8 cellular contexts compared by ENCODE assay signal in the genomic region with DNA sequence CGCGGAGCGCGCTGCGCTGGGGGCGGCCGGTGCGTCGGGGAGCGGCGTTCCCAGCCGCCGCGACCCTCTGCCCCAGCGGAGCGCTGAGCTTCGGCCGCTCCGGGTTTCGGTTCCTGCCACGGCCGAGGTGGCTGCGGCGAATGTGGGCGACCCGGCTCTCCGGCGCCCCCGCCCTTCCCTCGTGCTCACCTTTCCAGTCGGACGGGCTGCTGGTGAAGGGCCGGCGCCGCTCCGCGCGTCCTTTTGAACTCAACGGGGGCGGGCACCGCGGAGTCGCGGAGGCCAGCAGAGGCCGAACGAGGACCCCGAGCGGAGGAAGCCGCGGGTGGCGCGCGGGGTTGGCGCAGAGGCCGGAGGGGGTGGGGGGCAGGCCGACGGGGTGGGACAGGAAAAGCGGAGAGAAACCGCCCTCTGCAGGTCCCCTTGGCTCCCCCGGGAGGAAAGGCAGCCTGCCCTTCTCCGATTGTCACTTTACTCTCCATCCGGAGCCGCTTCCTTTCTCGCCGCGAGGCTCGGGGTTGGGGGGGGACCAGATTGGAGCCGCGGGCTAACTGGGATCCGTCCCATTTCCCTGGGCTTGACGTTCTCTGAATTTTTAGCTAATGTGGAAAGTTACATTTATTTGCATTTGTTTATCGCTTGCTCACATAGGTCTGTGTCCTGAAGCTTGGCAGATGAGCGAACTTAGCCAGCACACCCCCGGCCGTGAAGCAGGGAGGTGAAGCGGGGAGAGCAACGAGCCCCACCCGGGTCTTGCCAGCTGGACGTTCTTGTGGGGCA. TPM values are rescaled to one million over a fixed set of nuclear protein-coding genes. Genes with fewer than 3 reads are reported as not detected.
DNase-seq lines count a peak whose midpoint lies in the region; ATAC-seq and TF ChIP-seq lines count a peak whose summit lies in the region.

A gene with protein sequence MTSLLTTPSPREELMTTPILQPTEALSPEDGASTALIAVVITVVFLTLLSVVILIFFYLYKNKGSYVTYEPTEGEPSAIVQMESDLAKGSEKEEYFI (minus strand): TSS at position 349 of the 780 bp plus-strand sequence. CDS start 1,137 bp downstream, outside the sequence.

- no peak within 1 kb of the TSS for H4K8ac ChIP-seq in neuronal stem cell (ENCODE audit: low read depth, low read length)

- ATAC-seq in GM18861 (IDR thresholded peaks at IDR 0.05; ENCODE audit: unreplicated experiment) = peak; percentile 63
- ATAC-seq in HG03103 (IDR thresholded peaks at IDR 0.05; ENCODE audit: low read depth, unreplicated experiment) = peak; percentile 67
- ATAC-seq in foreskin keratinocyte = peak; percentile 61

- no peak within 1 kb of the TSS for H3K14ac ChIP-seq in neuronal stem cell (ENCODE audit: low read length)

- peak within 1 kb of the TSS; percentile 92 for H3K9ac ChIP-seq in NT2/D1 (ENCODE audit: insufficient read length, low read depth)
- peak within 1 kb of the TSS; percentile 82 for H3K9ac ChIP-seq in neuronal stem cell (ENCODE audit: low read depth, low read length, poor library complexity)

- no peak within 1 kb of the TSS for H2BK120ac ChIP-seq in neuronal stem cell (ENCODE audit: low read depth, low read length)

- H3K27me3 ChIP-seq in NT2/D1 (ENCODE audit: insufficient read depth, insufficient read length) = no peaks in the 10 kb centered on the region
- H3K27me3 ChIP-seq in foreskin keratinocyte = no peaks in the 10 kb centered on the region
- peaks cover 0 to 44% (median 6%) of the 10 kb centered on the region in 3 experiments for H3K27me3 ChIP-seq in neuronal stem cell (ENCODE audit: control insufficient read depth in 3 of 3, insufficient read depth in 3 of 3, low read depth in 1 of 3, low read length in 3 of 3)
- H3K27me3 ChIP-seq in vagina = no peaks in the 10 kb centered on the region

- intact Hi-C loops in vagina (cut with DNase I) = loop anchor here (10.0 kb wide), 1 partner anchor 75 kb away; the partner anchor contains the start of gene CELA1

- H2BK12ac ChIP-seq in neuronal stem cell (ENCODE audit: low read length) = no peak within 1 kb of the TSS

- WGBS in neuronal stem cell (ENCODE audit: extremely low coverage in 2 of 2, insufficient read length in 2 of 2, insufficient replicate concordance in 1 of 2), 2 donors = no CpG with 5 or more reads among the region's 79 CpGs

- H3K4me1 ChIP-seq in NT2/D1 (ENCODE audit: insufficient read depth, insufficient read length) (peaks cover 3% of the 10 kb centered on the region), foreskin keratinocyte (peaks cover 13% of the 10 kb centered on the region), neuronal stem cell (ENCODE audit: control insufficient read depth in 2 of 2, insufficient read depth in 1 of 2, low read depth in 1 of 2, low read length in 2 of 2) (no peaks in the 10 kb centered on the region), vagina (peaks cover 14% of the 10 kb centered on the region)

- DNase-seq in A172 (ENCODE audit: low spot score) (peak; percentile 37), NT2/D1 (ENCODE audit: low read depth, low spot score) (peak; percentile 59), foreskin keratinocyte (peak in 1 of 2 donors; percentile 44), neuronal stem cell (ENCODE audit: low spot score) (peak; percentile 62), vagina (ENCODE audit: extremely low spot score in 2 of 2) (no peak)
- peak; percentile 29 for DNase-seq in activated effector memory CD4-positive, alpha-beta T cell treated with Interleukin-2 at 50 U/mL for 16 hours

- H3K27ac ChIP-seq in foreskin keratinocyte (peak within 1 kb of the TSS; percentile 19), neuronal stem cell (replicated peaks; ENCODE audit: low read length) (no peak within 1 kb of the TSS), vagina (peak within 1 kb of the TSS; percentile 65)

- H3K36me3 ChIP-seq in NT2/D1 (ENCODE audit: insufficient read depth, insufficient read length, low read length) (peaks cover 6% of the 10 kb centered on the region), neuronal stem cell (replicated peaks in 1 of 2; ENCODE audit: control insufficient read depth in 2 of 2, insufficient read depth in 2 of 2, low read length in 2 of 2) (no peaks in the 10 kb centered on the region), vagina (no peaks in the 10 kb centered on the region)

- peak within 1 kb of the TSS; percentile 62 for H2BK15ac ChIP-seq in neuronal stem cell (ENCODE audit: low read length)

- H4K91ac ChIP-seq in neuronal stem cell (ENCODE audit: low read depth, low read length, poor library complexity) = no peak within 1 kb of the TSS

- peak within 1 kb of the TSS; percentile 73 for H3K4me2 ChIP-seq in neuronal stem cell (ENCODE audit: insufficient read depth, low read length, poor library complexity, severe bottlenecking)

- H3K23ac ChIP-seq in neuronal stem cell (ENCODE audit: low read depth, low read length, poor library complexity) = peak within 1 kb of the TSS; percentile 38

- TF ChIP-seq CTCF in foreskin keratinocyte (conservative IDR thresholded peaks at IDR 0.05) (no peak), vagina (IDR thresholded peaks at IDR 0.05) (no peak)

- peak within 1 kb of the TSS; percentile 60 for H3K4me3 ChIP-seq in NT2/D1 (ENCODE audit: insufficient read length, low read depth)
- H3K4me3 ChIP-seq in neuronal stem cell (ENCODE audit: low read length in 2 of 2) = peak within 1 kb of the TSS; percentile 52 to 85
- H3K4me3 ChIP-seq in vagina = peak within 1 kb of the TSS; percentile 68 to 97

- H3K18ac ChIP-seq in neuronal stem cell (ENCODE audit: low read length) = peak within 1 kb of the TSS; percentile 89

- no peak within 1 kb of the TSS for H3K4ac ChIP-seq in neuronal stem cell (ENCODE audit: low read length)

- no peak for TF ChIP-seq POLR2A in vagina (IDR thresholded peaks at IDR 0.05)

- no peaks in the 10 kb centered on the region for H3K79me1 ChIP-seq in neuronal stem cell (ENCODE audit: low read depth, low read length)

- H2AK5ac ChIP-seq in neuronal stem cell (ENCODE audit: low read depth, low read length) = no peak within 1 kb of the TSS

- H2AFZ ChIP-seq in neuronal stem cell (ENCODE audit: low read length) = peak within 1 kb of the TSS; percentile 98

- H3K9me3 ChIP-seq in NT2/D1 (ENCODE audit: insufficient read depth, low read length) = no peaks in the 10 kb centered on the region
- H3K9me3 ChIP-seq in neuronal stem cell (replicated peaks in 1 of 2; ENCODE audit: control insufficient read depth in 2 of 2, insufficient read depth in 1 of 2, low read depth in 1 of 2, low read length in 2 of 2) = no peaks in the 10 kb centered on the region
- H3K9me3 ChIP-seq in vagina = no peaks in the 10 kb centered on the region

- no peak within 1 kb of the TSS for H2BK5ac ChIP-seq in neuronal stem cell (ENCODE audit: low read length)

RNA-seq across cellular contexts. Expression of the gene that starts here (rescaled TPM):
- 11.2 and 16.8 TPM in 2 replicates for total RNA-seq in A172 (2014; rRNA removed; shearing (Covaris generic))
- total RNA-seq in foreskin keratinocyte (30.9 and 35.1 TPM in 2 replicates), vagina (30.0 TPM)
- polyA plus RNA-seq in foreskin keratinocyte = 41.6 and 44.9 TPM in 2 replicates
- polyA plus RNA-seq in neuronal stem cell (2013, experiment 1 of 2) = 8.4 TPM
- 8.1 TPM for polyA plus RNA-seq in neuronal stem cell (2013, experiment 2 of 2)

Comparison
In these comparisons a context has a peak if more than half of its experiments do, and no peak if none do; other contexts are left out.
1. DNase-seq: peak in A172 (single experiment), NT2/D1 (single experiment), activated effector memory CD4-positive, alpha-beta T cell treated with Interleukin-2 at 50 U/mL for 16 hours (single experiment) and neuronal stem cell (single experiment); none in vagina (0 of 2).
2. Peak in every context shown above with its lines, with median percentiles within 50 percentile points of each other: ATAC-seq and H3K4me3 ChIP-seq.